1 cellular context compared by ENCODE assay signal in genomic region chr17:44987194-44987882, GRCh38.
TF ChIP-seq lines count a peak whose summit lies in the region.

No MANE protein-coding gene starts in this region.

TF ChIP-seq in GM23338, 12 proteins besides CTCF, POLR2A, EP300 and RAD21:
- TF ChIP-seq, protein P1, sequence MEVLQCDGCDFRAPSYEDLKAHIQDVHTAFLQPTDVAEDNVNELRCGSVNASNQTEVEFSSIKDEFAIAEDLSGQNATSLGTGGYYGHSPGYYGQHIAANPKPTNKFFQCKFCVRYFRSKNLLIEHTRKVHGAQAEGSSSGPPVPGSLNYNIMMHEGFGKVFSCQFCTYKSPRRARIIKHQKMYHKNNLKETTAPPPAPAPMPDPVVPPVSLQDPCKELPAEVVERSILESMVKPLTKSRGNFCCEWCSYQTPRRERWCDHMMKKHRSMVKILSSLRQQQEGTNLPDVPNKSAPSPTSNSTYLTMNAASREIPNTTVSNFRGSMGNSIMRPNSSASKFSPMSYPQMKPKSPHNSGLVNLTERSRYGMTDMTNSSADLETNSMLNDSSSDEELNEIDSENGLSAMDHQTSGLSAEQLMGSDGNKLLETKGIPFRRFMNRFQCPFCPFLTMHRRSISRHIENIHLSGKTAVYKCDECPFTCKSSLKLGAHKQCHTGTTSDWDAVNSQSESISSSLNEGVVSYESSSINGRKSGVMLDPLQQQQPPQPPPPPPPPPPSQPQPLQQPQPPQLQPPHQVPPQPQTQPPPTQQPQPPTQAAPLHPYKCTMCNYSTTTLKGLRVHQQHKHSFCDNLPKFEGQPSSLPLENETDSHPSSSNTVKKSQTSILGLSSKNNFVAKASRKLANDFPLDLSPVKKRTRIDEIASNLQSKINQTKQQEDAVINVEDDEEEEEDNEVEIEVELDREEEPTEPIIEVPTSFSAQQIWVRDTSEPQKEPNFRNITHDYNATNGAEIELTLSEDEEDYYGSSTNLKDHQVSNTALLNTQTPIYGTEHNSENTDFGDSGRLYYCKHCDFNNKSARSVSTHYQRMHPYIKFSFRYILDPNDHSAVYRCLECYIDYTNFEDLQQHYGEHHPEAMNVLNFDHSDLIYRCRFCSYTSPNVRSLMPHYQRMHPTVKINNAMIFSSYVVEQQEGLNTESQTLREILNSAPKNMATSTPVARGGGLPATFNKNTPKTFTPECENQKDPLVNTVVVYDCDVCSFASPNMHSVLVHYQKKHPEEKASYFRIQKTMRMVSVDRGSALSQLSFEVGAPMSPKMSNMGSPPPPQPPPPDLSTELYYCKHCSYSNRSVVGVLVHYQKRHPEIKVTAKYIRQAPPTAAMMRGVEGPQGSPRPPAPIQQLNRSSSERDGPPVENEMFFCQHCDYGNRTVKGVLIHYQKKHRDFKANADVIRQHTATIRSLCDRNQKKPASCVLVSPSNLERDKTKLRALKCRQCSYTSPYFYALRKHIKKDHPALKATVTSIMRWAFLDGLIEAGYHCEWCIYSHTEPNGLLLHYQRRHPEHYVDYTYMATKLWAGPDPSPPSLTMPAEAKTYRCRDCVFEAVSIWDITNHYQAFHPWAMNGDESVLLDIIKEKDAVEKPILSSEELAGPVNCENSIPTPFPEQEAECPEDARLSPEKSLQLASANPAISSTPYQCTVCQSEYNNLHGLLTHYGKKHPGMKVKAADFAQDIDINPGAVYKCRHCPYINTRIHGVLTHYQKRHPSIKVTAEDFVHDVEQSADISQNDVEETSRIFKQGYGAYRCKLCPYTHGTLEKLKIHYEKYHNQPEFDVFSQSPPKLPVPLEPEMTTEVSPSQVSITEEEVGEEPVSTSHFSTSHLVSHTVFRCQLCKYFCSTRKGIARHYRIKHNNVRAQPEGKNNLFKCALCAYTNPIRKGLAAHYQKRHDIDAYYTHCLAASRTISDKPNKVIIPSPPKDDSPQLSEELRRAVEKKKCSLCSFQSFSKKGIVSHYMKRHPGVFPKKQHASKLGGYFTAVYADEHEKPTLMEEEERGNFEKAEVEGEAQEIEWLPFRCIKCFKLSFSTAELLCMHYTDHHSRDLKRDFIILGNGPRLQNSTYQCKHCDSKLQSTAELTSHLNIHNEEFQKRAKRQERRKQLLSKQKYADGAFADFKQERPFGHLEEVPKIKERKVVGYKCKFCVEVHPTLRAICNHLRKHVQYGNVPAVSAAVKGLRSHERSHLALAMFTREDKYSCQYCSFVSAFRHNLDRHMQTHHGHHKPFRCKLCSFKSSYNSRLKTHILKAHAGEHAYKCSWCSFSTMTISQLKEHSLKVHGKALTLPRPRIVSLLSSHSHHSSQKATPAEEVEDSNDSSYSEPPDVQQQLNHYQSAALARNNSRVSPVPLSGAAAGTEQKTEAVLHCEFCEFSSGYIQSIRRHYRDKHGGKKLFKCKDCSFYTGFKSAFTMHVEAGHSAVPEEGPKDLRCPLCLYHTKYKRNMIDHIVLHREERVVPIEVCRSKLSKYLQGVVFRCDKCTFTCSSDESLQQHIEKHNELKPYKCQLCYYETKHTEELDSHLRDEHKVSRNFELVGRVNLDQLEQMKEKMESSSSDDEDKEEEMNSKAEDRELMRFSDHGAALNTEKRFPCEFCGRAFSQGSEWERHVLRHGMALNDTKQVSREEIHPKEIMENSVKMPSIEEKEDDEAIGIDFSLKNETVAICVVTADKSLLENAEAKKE (CRISPR knock-in tag; IDR thresholded peaks at IDR 0.05) = no peak
- TF ChIP-seq POLR2AphosphoS5 (IDR thresholded peaks at IDR 0.05; ENCODE audit: low read depth) = 0 out of 2 replicates have a peak, but pooled peaks have one; percentile 23
